In the genomic region with DNA sequence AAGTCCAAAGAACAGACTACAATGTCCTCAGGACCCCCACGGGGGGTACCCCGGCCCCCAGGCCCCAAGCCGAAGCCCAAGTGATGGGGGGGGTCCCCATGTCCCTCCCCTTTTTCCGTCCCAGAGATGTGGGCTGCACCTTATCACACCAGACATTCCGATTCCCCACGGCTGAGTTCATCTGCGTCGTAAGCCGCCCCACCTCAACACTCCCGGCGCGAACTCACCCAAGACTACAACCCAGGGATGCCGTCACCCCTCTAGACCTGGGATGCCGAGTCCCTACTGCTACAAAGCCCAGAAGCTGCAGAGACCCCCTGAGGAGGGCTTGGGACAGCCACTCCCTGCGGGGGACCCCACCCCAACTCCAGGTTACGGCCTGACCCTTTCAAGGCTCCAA, we compare ENCODE assay signal across 15 cellular contexts. TPM values are rescaled to one million over a fixed set of nuclear protein-coding genes. Genes with fewer than 3 reads are reported as not detected.
DNase-seq lines count a peak whose midpoint lies in the region; FAIRE-seq lines count a peak whose summit lies in the region.
"Had no signal": no experiment of that assay in that cellular context is flagged by ENCODE, and none has a peak within 500 bp of the region (broad histone marks: within the 10 kb centered on the region; RNA-seq: fewer than 3 reads in every experiment).

No MANE protein-coding gene starts in this region.

- DNase-seq in SW480 (ENCODE audit: low spot score) (peak; percentile 14), glomerular visceral epithelial cell (ENCODE audit: extremely low spot score) (no peak), urothelium cell line (ENCODE audit: low spot score) (no peak)
- DNase-seq in stimulated activated CD4-positive, alpha-beta T cell treated with anti-CD3 and anti-CD28 coated beads, Interleukin-1b, Interleukin-23, amount 100 ng/mL, for 48 hours: no peak
- DNase-seq: amniotic stem cell, foreskin melanocyte, MV-4-11, NCI-H1930, NCI-H524, SIG-M5 had no signal

- H3K9ac ChIP-seq in duodenal mucosa (ENCODE audit: low read depth in 1 of 2, low read length in 2 of 2) (peak overlapping the region; percentile 47 to 94), mucosa of stomach (ENCODE audit: low read length) (peak overlapping the region; percentile 73)

- H3K9me3 ChIP-seq in duodenal mucosa (ENCODE audit: control insufficient read depth in 1 of 2, low read length in 2 of 2): no peaks in the 10 kb centered on the region
- H3K9me3 ChIP-seq in mucosa of stomach (ENCODE audit: control insufficient read depth, low read length): no peaks in the 10 kb centered on the region
- peaks cover 3% of the 10 kb centered on the region for H3K9me3 ChIP-seq in thymus (ENCODE audit: control insufficient read depth)

- no peak overlapping the region for H3K4me3 ChIP-seq in duodenal mucosa (ENCODE audit: low read depth in 1 of 2, low read length in 2 of 2)
- H3K4me3 ChIP-seq in mucosa of stomach (ENCODE audit: low read length): no peak overlapping the region
- no peak overlapping the region for H3K4me3 ChIP-seq in thymus (ENCODE audit: low read length)

- H3K27me3 ChIP-seq in duodenal mucosa (ENCODE audit: control insufficient read depth in 1 of 2, insufficient read depth in 2 of 2, low read length in 2 of 2) (no peaks in the 10 kb centered on the region), mucosa of stomach (ENCODE audit: control insufficient read depth, insufficient read depth, low read length) (no peaks in the 10 kb centered on the region), thymus (ENCODE audit: control insufficient read depth, insufficient read depth) (no peaks in the 10 kb centered on the region)

- FAIRE-seq in urothelium cell line (lab: Jason Lieb, UNC): no peak
- FAIRE-seq: colon, H1 had no signal

- H3K4me1 ChIP-seq in duodenal mucosa (ENCODE audit: control insufficient read depth in 1 of 2, insufficient read depth in 2 of 2, low read length in 2 of 2) (peaks cover 43 to 49% of the 10 kb centered on the region in 2 donors), mucosa of stomach (ENCODE audit: control insufficient read depth, insufficient read depth, low read length) (peaks cover 57% of the 10 kb centered on the region), thymus (ENCODE audit: control insufficient read depth, insufficient read depth, low read length) (no peaks in the 10 kb centered on the region)

- H3K27ac ChIP-seq in duodenal mucosa (ENCODE audit: low read depth, low read length) (no peak overlapping the region), thymus (ENCODE audit: low read depth) (peak overlapping the region; percentile 59)

- H3K36me3 ChIP-seq in duodenal mucosa (ENCODE audit: control insufficient read depth in 1 of 2, insufficient read depth in 2 of 2, low read length in 2 of 2): peaks cover 14 to 28% of the 10 kb centered on the region in 2 donors
- H3K36me3 ChIP-seq in mucosa of stomach (ENCODE audit: control insufficient read depth, insufficient read depth, low read length): no peaks in the 10 kb centered on the region
- no peaks in the 10 kb centered on the region for H3K36me3 ChIP-seq in thymus (ENCODE audit: control insufficient read depth, insufficient read depth)

- 92% methylated on average over 16 of the region's 16 CpGs for WGBS in thymus

RNA-seq across cellular contexts. Expression of a gene that starts 14.5 kb away (rescaled TPM):
- 15.1 TPM for polyA plus RNA-seq in thymus
